In the genomic region with DNA sequence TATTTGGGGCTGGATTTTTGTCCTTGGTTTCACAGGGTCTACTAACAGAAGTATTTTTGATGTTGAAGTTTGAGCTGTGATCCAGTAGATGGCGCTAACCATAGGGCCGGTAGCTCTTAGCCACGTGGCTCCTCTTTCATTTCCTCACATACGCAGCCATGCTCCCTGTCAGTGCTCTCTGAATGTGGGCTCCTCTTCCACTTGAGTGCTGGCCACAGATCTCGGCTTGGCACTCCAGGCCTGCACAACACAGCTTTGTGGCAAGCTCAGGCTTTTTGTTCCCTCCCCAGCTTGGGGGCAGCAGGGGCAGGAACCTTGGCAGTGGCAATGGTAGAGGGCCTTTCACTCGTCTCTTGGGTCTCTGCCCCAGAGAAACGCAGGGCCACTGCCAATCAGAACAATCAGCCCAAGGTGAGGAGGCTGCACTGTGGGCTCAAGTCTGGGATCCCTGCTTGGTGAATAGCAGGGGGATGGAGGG, we compare ENCODE assay signal across 8 cellular contexts. TPM values are rescaled to one million over a fixed set of nuclear protein-coding genes. Genes with fewer than 3 reads are reported as not detected.
DNase-seq lines count a peak whose midpoint lies in the region; ATAC-seq and TF ChIP-seq lines count a peak whose summit lies in the region.

No MANE protein-coding gene starts in this region.

- H3K4me1 Mint-ChIP-seq in CD4-positive, alpha-beta T cell (ENCODE audit: low read depth) = no peaks in the 10 kb centered on the region

- H3K4me3 ChIP-seq in astrocyte of the spinal cord (ENCODE audit: low read depth, low read length) = no peak overlapping the region

- peaks cover 40% of the 10 kb centered on the region for H3K27me3 Mint-ChIP-seq in CD4-positive, alpha-beta T cell

- CTCF ChIA-PET in CD4-positive, alpha-beta T cell (lab: Charles Lee) = no interaction called here

- H3K27ac ChIP-seq in CD4-positive, alpha-beta T cell (ENCODE audit: low read depth, low read length) = no peak overlapping the region

- no peaks in the 10 kb centered on the region for H3K36me3 Mint-ChIP-seq in CD4-positive, alpha-beta T cell (ENCODE audit: low read depth)

- H3K27ac Mint-ChIP-seq in CD4-positive, alpha-beta T cell = no peak overlapping the region

- H3K4me3 Mint-ChIP-seq in CD4-positive, alpha-beta T cell = no peak overlapping the region

- no peaks in the 10 kb centered on the region for H3K9me3 ChIP-seq in CD4-positive, alpha-beta T cell (ENCODE audit: control insufficient read depth, low read length)

- TF ChIP-seq CTCF in CD4-positive, alpha-beta T cell (IDR thresholded peaks at IDR 0.05) = peak; percentile 9
- TF ChIP-seq CTCF in GM12874 (IDR thresholded peaks at IDR 0.05; ENCODE audit: insufficient read depth, low read depth, low read length) (peak; percentile 69), astrocyte of the spinal cord (IDR thresholded peaks at IDR 0.05; ENCODE audit: low read depth, low read length) (peak; percentile 73)

- in situ Hi-C loops in astrocyte of the spinal cord (cut with HindIII; ENCODE audit: low sequenced_read_pairs) = no loop called here

- H3K27me3 ChIP-seq in CD4-positive, alpha-beta T cell (ENCODE audit: control insufficient read depth, insufficient read depth, low read length) = peaks cover 7% of the 10 kb centered on the region

- peak; percentile 62 for ATAC-seq in CD4-positive, alpha-beta T cell (ENCODE audit: poor library complexity)
- ATAC-seq in HG03039 (IDR thresholded peaks at IDR 0.05; ENCODE audit: unreplicated experiment) (peak; percentile 83), GM19328 (IDR thresholded peaks at IDR 0.05; ENCODE audit: unreplicated experiment) (no peak), GM21367 (IDR thresholded peaks at IDR 0.05; ENCODE audit: unreplicated experiment) (no peak)

- DNase-seq in CD4-positive, alpha-beta T cell = no peak
- DNase-seq in NCI-H82 (lab: John Stamatoyannopoulos, UW) (peak; percentile 73), astrocyte of the spinal cord (ENCODE audit: low read depth, low spot score) (peak; percentile 47), left kidney (ENCODE audit: low read depth, low spot score) (peak; percentile 53)

- POLR2A ChIA-PET in CD4-positive, alpha-beta T cell (lab: Charles Lee) = no interaction called here

- H3K9me3 Mint-ChIP-seq in CD4-positive, alpha-beta T cell = peaks cover 2% of the 10 kb centered on the region

- intact Hi-C loops in CD4-positive, alpha-beta T cell (cut with DNase I, micrococcal nuclease) = loop anchor here in 1 of 2 experiments (5.0 kb wide), 1 partner anchor 116 kb away; no protein-coding TSS in a partner anchor

RNA-seq across cellular contexts. Expression of a gene that starts 18.6 kb away (rescaled TPM):
- under 1 TPM in 1 of 2 experiments, not detected in 1; 0.16 TPM for total RNA-seq in CD4-positive, alpha-beta T cell

Comparison
In these comparisons a context has a peak if more than half of its experiments do, and no peak if none do; other contexts are left out.
1. ATAC-seq: peak in CD4-positive, alpha-beta T cell (single experiment) and HG03039 (single experiment); none in GM19328 (single experiment) and GM21367 (single experiment).
2. DNase-seq: peak in NCI-H82 (single experiment), astrocyte of the spinal cord (single experiment) and left kidney (single experiment); none in CD4-positive, alpha-beta T cell (0 of 10).
3. CTCF ChIP-seq: peak in every context shown above with its lines; median percentile 73 in astrocyte of the spinal cord; 69 in GM12874; 9 in CD4-positive, alpha-beta T cell.